ENCODE assay signal across 8 cellular contexts in the genomic region with DNA sequence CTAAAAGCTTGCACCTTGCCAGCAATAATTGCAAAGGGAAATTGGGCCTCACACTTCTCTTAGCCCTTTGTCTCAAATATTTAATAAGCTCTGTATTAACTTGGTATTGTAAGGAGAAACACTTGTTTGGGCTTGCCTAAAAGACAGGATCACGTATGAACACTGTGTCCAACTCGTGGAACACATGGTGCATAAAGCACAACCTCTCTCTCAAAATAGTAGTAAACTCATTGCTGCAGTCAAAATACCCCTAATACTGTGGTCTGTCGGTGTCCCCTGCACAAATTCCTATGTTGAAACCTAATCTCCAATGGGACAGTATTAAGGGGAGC. TPM values are rescaled to one million over a fixed set of nuclear protein-coding genes. Genes with fewer than 3 reads are reported as not detected.
DNase-seq lines count a peak whose midpoint lies in the region; ATAC-seq, FAIRE-seq and TF ChIP-seq lines count a peak whose summit lies in the region.

No MANE protein-coding gene starts in this region.

- H3K27ac ChIP-seq in CD4-positive, alpha-beta memory T cell (ENCODE audit: low read depth, low read length), result peak overlapping the region; percentile 96
- H3K27ac ChIP-seq in HepG2 (ENCODE audit: extremely low read length, insufficient read depth, low read length), result peak overlapping the region; percentile 91
- H3K27ac ChIP-seq in upper lobe of right lung, result peak overlapping the region; percentile 97

- intact Hi-C loops in CD4-positive, alpha-beta memory T cell (cut with micrococcal nuclease), result loop anchor here (1.0 to 2.0 kb wide), 4 partner anchors 28 to 146 kb away; partner anchors contain the start of genes ARL6IP5, EOGT and UBA3
- intact Hi-C loops in HepG2 (cut with micrococcal nuclease; ENCODE audit: unreplicated experiment) (loop anchor here (1.0 to 5.0 kb wide), 2 partner anchors 28 to 40 kb away; partner anchors contain the start of genes EOGT and UBA3), upper lobe of right lung (cut with DNase I) (no loop called here)

- H2AFZ ChIP-seq in HepG2 (ENCODE audit: low read length), result peak overlapping the region; percentile 37

- no peaks in the 10 kb centered on the region for H3K9me3 ChIP-seq in CD4-positive, alpha-beta memory T cell (ENCODE audit: control insufficient read depth in 1 of 2, low read length in 2 of 2)
- H3K9me3 ChIP-seq in adipocyte (ENCODE audit: control insufficient read depth, low read length) (no peaks in the 10 kb centered on the region), HepG2 (ENCODE audit: low read length) (no peaks in the 10 kb centered on the region), upper lobe of right lung (no peaks in the 10 kb centered on the region)

- TF ChIP-seq CTCF in HepG2 (CRISPR knock-in tag; IDR thresholded peaks at IDR 0.05) (no peak), upper lobe of right lung (IDR thresholded peaks at IDR 0.05) (no peak)

- TF ChIP-seq POLR2A in HepG2 (IDR thresholded peaks at IDR 0.05; ENCODE audit: insufficient read depth in 1 of 2, low read depth in 2 of 2, low read length in 2 of 2), result no peak

- H3K4me1 ChIP-seq in CD4-positive, alpha-beta memory T cell (ENCODE audit: insufficient read depth, low read length), result peaks cover 45% of the 10 kb centered on the region
- H3K4me1 ChIP-seq in adipocyte (ENCODE audit: control insufficient read depth, insufficient read depth, low read length), result peaks cover 20% of the 10 kb centered on the region
- peaks cover 30% of the 10 kb centered on the region for H3K4me1 ChIP-seq in HepG2 (ENCODE audit: insufficient read depth, low read length)
- H3K4me1 ChIP-seq in upper lobe of right lung, result peaks cover 26% of the 10 kb centered on the region

- H3K36me3 ChIP-seq in CD4-positive, alpha-beta memory T cell (ENCODE audit: insufficient read depth, low read length), result peaks cover 20% of the 10 kb centered on the region
- H3K36me3 ChIP-seq in adipocyte (ENCODE audit: control insufficient read depth, insufficient read depth, low read length, severe bottlenecking) (peaks cover 50% of the 10 kb centered on the region), HepG2 (replicated peaks in 1 of 2; ENCODE audit: control insufficient read depth in 1 of 2, insufficient read depth in 2 of 2, low read length in 2 of 2) (peaks cover 3 to 25% of the 10 kb centered on the region in 2 experiments; a peak in 2 of 5 replicates), upper lobe of right lung (peaks cover 43% of the 10 kb centered on the region)

- CTCF ChIA-PET in CD4-positive, alpha-beta memory T cell (lab: Charles Lee; ENCODE audit: partially characterized antibody), result interaction anchor here (1.0 to 6.0 kb wide), 6 partner anchors 21 to 42 kb away, joined by 3 to 33 read pairs (median 4); partner anchors contain the start of genes ARL6IP5 and EOGT
- CTCF ChIA-PET in HepG2 (lab: Yijun Ruan, JAX; ENCODE audit: low intra/inter-chr PET ratio, low total read pairs), result no interaction called here

- H3K4me3 Mint-ChIP-seq in CD4-positive, alpha-beta memory T cell, result peak overlapping the region; percentile 94 to 99 (median 98)

- H3K27me3 ChIP-seq in CD4-positive, alpha-beta memory T cell (ENCODE audit: insufficient read depth, low read length), result no peaks in the 10 kb centered on the region
- H3K27me3 ChIP-seq in adipocyte (replicated peaks; ENCODE audit: control insufficient read depth, insufficient read depth, low read length) (no peaks in the 10 kb centered on the region), HepG2 (ENCODE audit: control insufficient read depth in 1 of 2, insufficient read depth in 2 of 2, low read length in 2 of 2) (no peaks in the 10 kb centered on the region; a peak in 1 of 5 replicates), upper lobe of right lung (no peaks in the 10 kb centered on the region)

- POLR2A ChIA-PET in CD4-positive, alpha-beta memory T cell (lab: Charles Lee; ENCODE audit: partially characterized antibody), result interaction anchor here (0.6 to 6.8 kb wide), 12 partner anchors 10 to 147 kb away, joined by 3 to 287 read pairs (median 6); partner anchors contain the start of genes ARL6IP5 and UBA3
- POLR2A ChIA-PET in HepG2 (lab: Yijun Ruan, JAX), result interaction anchor here (1.1 to 2.0 kb wide), 5 partner anchors 8 to 39 kb away, joined by 3 to 18 read pairs (median 9); partner anchors contain the start of genes ARL6IP5 and EOGT

- peak overlapping the region; percentile 89 for H3K4me2 ChIP-seq in HepG2 (ENCODE audit: low read depth, low read length)

- peaks cover 0 to 2% (median 0%) of the 10 kb centered on the region in 8 donors for H3K9me3 Mint-ChIP-seq in CD4-positive, alpha-beta memory T cell

- TF ChIP-seq EP300 in HepG2 (IDR thresholded peaks at IDR 0.05; ENCODE audit: low read depth in 2 of 2, low read length in 2 of 2) (no peak), HepG2 (CRISPR knock-in tag; IDR thresholded peaks at IDR 0.05; ENCODE audit: borderline replicate concordance) (no peak)

- peak overlapping the region; percentile 82 to 98 for H3K4me3 ChIP-seq in CD4-positive, alpha-beta memory T cell (ENCODE audit: low read length in 2 of 2)
- H3K4me3 ChIP-seq in adipocyte (ENCODE audit: low read length) (peak overlapping the region; percentile 94), HepG2 (replicated peaks in 1 of 3; ENCODE audit: insufficient read depth in 1 of 3, low read depth in 2 of 3, low read length in 3 of 3) (peak overlapping the region; percentile 79 to 95 (median 89)), upper lobe of right lung (peak overlapping the region; percentile 84)

- H3K27ac Mint-ChIP-seq in CD4-positive, alpha-beta memory T cell, result peak overlapping the region; percentile 97 to 100 (median 99)

- H3K36me3 Mint-ChIP-seq in CD4-positive, alpha-beta memory T cell, result peaks cover 17 to 51% of the 10 kb centered on the region in 2 donors

- peaks cover 13% of the 10 kb centered on the region for H4K20me1 ChIP-seq in HepG2 (ENCODE audit: insufficient read depth, low read length)

- in situ Hi-C loops in HepG2 (cut with HindIII; ENCODE audit: extremely low pct_ligation_motif_present, low pct_unique_long_range_greater_than_20kb), result no loop called here

- TF ChIP-seq RAD21 in HepG2 (CRISPR knock-in tag; IDR thresholded peaks at IDR 0.05), result no peak

- H3K79me2 ChIP-seq in HepG2 (ENCODE audit: insufficient read depth, low read length), result peaks cover 43% of the 10 kb centered on the region

- ATAC-seq in HG02678 (IDR thresholded peaks at IDR 0.05; ENCODE audit: unreplicated experiment), result peak; percentile 1
- no peak; the same call in 1 of the 3 replicates for ATAC-seq in HepG2
- ATAC-seq in upper lobe of right lung, result no peak
- no peak for ATAC-seq in HG03108 (IDR thresholded peaks at IDR 0.05; ENCODE audit: unreplicated experiment)

- WGBS in HepG2 (ENCODE audit: low lambda C conversion rate), result 46% methylated on average over 2 of the region's 3 CpGs

- no peaks in the 10 kb centered on the region for H3K27me3 Mint-ChIP-seq in CD4-positive, alpha-beta memory T cell

- FAIRE-seq in HepG2 (lab: Jason Lieb, UNC), result no peak

- BruUV-seq in HepG2 (replicated peaks; lab: Mats Ljungman, UMichigan), result TSS peak; percentile 97

- peaks cover 28 to 64% (median 38%) of the 10 kb centered on the region in 4 donors for H3K4me1 Mint-ChIP-seq in CD4-positive, alpha-beta memory T cell

- DNase-seq in CD4-positive, alpha-beta memory T cell, result no peak
- DNase-seq in adipocyte (ENCODE audit: low read depth), result no peak
- DNase-seq in HepG2 (ENCODE audit: low spot score), result no peak
- DNase-seq in upper lobe of right lung, result no peak
- no peak for DNase-seq in NCI-H1436 (lab: John Stamatoyannopoulos, UW)
- no peak for DNase-seq in NK-92 (lab: John Stamatoyannopoulos, UW; ENCODE audit: unreplicated experiment)

- H3K9ac ChIP-seq in adipocyte (ENCODE audit: low read length) (peak overlapping the region; percentile 97), HepG2 (ENCODE audit: insufficient read depth, low read depth, low read length) (peak overlapping the region; percentile 98)

RNA-seq across cellular contexts. Expression of gene TMF1, which starts 0.4 kb away (rescaled TPM):
- total RNA-seq in CD4-positive, alpha-beta memory T cell, result 10 to 100 TPM; 58.5 to 61.0 TPM
- polyA plus RNA-seq in CD4-positive, alpha-beta memory T cell, result 10 to 100 TPM; 42.8 to 43.2 TPM
- total RNA-seq in HepG2 (2016; rRNA removed; fragmentation: Illumina TruSeq; extraction: Trizol), result 38.4 and 48.1 TPM in 2 replicates
- total RNA-seq in HepG2 (2016; cell fraction: cytosol; rRNA removed; fragmentation: Illumina TruSeq; extraction: Trizol; ENCODE audit: low read depth), result 8.6 and 9.6 TPM in 2 replicates
- 38.3 and 48.8 TPM in 2 replicates for total RNA-seq in HepG2 (2016; cell fraction: insoluble cytoplasmic fraction; rRNA removed; fragmentation: Illumina TruSeq; extraction: Trizol)
- 15.4 and 16.8 TPM in 2 replicates for total RNA-seq in HepG2 (2016; cell fraction: membrane; rRNA removed; fragmentation: Illumina TruSeq; extraction: Trizol)
- total RNA-seq in HepG2 (2016; cell fraction: nucleus; rRNA removed; fragmentation: Illumina TruSeq; extraction: Trizol), result 43.2 and 48.5 TPM in 2 replicates
- 7.0 and 12.1 TPM in 2 replicates for polyA plus RNA-seq in HepG2 (2011; rRNA removed)
- 3.5 and 3.8 TPM in 2 replicates for polyA plus RNA-seq in HepG2 (2011; cell fraction: cytosol; rRNA removed)
- polyA plus RNA-seq in HepG2 (2011; cell fraction: nucleus; rRNA removed), result 6.1 and 6.9 TPM in 2 replicates
- 9.9 and 15.6 TPM in 2 replicates for polyA plus RNA-seq in HepG2 (2012)
- polyA plus RNA-seq in HepG2 (2016; cell fraction: cytosol; fragmentation: Illumina TruSeq; extraction: Trizol; ENCODE audit: low read depth), result 2.4 and 3.3 TPM in 2 replicates
- polyA plus RNA-seq in HepG2 (2016; cell fraction: insoluble cytoplasmic fraction; fragmentation: Illumina TruSeq; extraction: Trizol; ENCODE audit: low read depth), result 22.4 and 23.2 TPM in 2 replicates
- 1.7 and 2.0 TPM in 2 replicates for polyA plus RNA-seq in HepG2 (2016; cell fraction: membrane; fragmentation: Illumina TruSeq; extraction: Trizol; ENCODE audit: low read depth)
- polyA plus RNA-seq in HepG2 (2016; cell fraction: nucleus; fragmentation: Illumina TruSeq; extraction: Trizol; ENCODE audit: insufficient read depth, low read depth), result 25.2 and 33.0 TPM in 2 replicates
- 12.5 and 21.4 TPM in 2 replicates for polyA minus RNA-seq in HepG2 (2011; rRNA and poly(A)+ RNA removed; ENCODE audit: low replicate concordance)
- polyA minus RNA-seq in HepG2 (2011; cell fraction: cytosol; rRNA and poly(A)+ RNA removed), result 11.4 and 15.9 TPM in 2 replicates
- polyA minus RNA-seq in HepG2 (2011; cell fraction: nucleus; rRNA and poly(A)+ RNA removed), result 31.5 and 46.4 TPM in 2 replicates
- total RNA-seq in upper lobe of right lung, result 38.0 TPM

RNA-seq across cellular contexts. Expression of gene UBA3, which starts 27.6 kb away (rescaled TPM):
- total RNA-seq in CD4-positive, alpha-beta memory T cell, result 10 to 100 TPM; 81.0 to 81.6 TPM
- 100 to 1,000 TPM in 1 of 2 donors, 10 to 100 TPM in 1; 60.1 to 105 TPM for polyA plus RNA-seq in CD4-positive, alpha-beta memory T cell
- total RNA-seq in HepG2 (2016; rRNA removed; fragmentation: Illumina TruSeq; extraction: Trizol) (49.0 and 62.8 TPM in 2 replicates), upper lobe of right lung (55.3 TPM)
- 4.9 and 6.2 TPM in 2 replicates for total RNA-seq in HepG2 (2016; cell fraction: cytosol; rRNA removed; fragmentation: Illumina TruSeq; extraction: Trizol; ENCODE audit: low read depth)
- total RNA-seq in HepG2 (2016; cell fraction: insoluble cytoplasmic fraction; rRNA removed; fragmentation: Illumina TruSeq; extraction: Trizol), result 48.7 and 69.6 TPM in 2 replicates
- total RNA-seq in HepG2 (2016; cell fraction: membrane; rRNA removed; fragmentation: Illumina TruSeq; extraction: Trizol), result 11.4 and 13.5 TPM in 2 replicates
- 60.4 and 60.5 TPM in 2 replicates for total RNA-seq in HepG2 (2016; cell fraction: nucleus; rRNA removed; fragmentation: Illumina TruSeq; extraction: Trizol)
- polyA plus RNA-seq in HepG2 (2011; rRNA removed), result 34.6 and 40.7 TPM in 2 replicates
- 14.1 and 18.7 TPM in 2 replicates for polyA plus RNA-seq in HepG2 (2011; cell fraction: cytosol; rRNA removed)
- 57.0 and 57.3 TPM in 2 replicates for polyA plus RNA-seq in HepG2 (2011; cell fraction: nucleus; rRNA removed)
- 23.3 and 28.5 TPM in 2 replicates for polyA plus RNA-seq in HepG2 (2012)
- 2.9 and 3.8 TPM in 2 replicates for polyA plus RNA-seq in HepG2 (2016; cell fraction: cytosol; fragmentation: Illumina TruSeq; extraction: Trizol; ENCODE audit: low read depth)
- polyA plus RNA-seq in HepG2 (2016; cell fraction: insoluble cytoplasmic fraction; fragmentation: Illumina TruSeq; extraction: Trizol; ENCODE audit: low read depth), result 51.8 and 55.2 TPM in 2 replicates
- 7.6 and 8.1 TPM in 2 replicates for polyA plus RNA-seq in HepG2 (2016; cell fraction: membrane; fragmentation: Illumina TruSeq; extraction: Trizol; ENCODE audit: low read depth)
- 87.4 and 95.0 TPM in 2 replicates for polyA plus RNA-seq in HepG2 (2016; cell fraction: nucleus; fragmentation: Illumina TruSeq; extraction: Trizol; ENCODE audit: insufficient read depth, low read depth)
- 12.6 and 13.2 TPM in 2 replicates for polyA minus RNA-seq in HepG2 (2011; rRNA and poly(A)+ RNA removed; ENCODE audit: low replicate concordance)
- polyA minus RNA-seq in HepG2 (2011; cell fraction: cytosol; rRNA and poly(A)+ RNA removed), result 14.4 and 16.7 TPM in 2 replicates
- 87.9 and 89.9 TPM in 2 replicates for polyA minus RNA-seq in HepG2 (2011; cell fraction: nucleus; rRNA and poly(A)+ RNA removed)

RNA-seq across cellular contexts. Expression of gene ARL6IP5, which starts 32.2 kb away (rescaled TPM):
- total RNA-seq in CD4-positive, alpha-beta memory T cell, result 100 to 1,000 TPM; 147 to 156 TPM
- polyA plus RNA-seq in CD4-positive, alpha-beta memory T cell, result 100 to 1,000 TPM; 500 to 953 TPM
- total RNA-seq in HepG2 (2016; rRNA removed; fragmentation: Illumina TruSeq; extraction: Trizol), result 19.6 and 29.6 TPM in 2 replicates
- total RNA-seq in HepG2 (2016; cell fraction: cytosol; rRNA removed; fragmentation: Illumina TruSeq; extraction: Trizol; ENCODE audit: low read depth), result 3.6 and 4.9 TPM in 2 replicates
- 18.9 and 31.3 TPM in 2 replicates for total RNA-seq in HepG2 (2016; cell fraction: insoluble cytoplasmic fraction; rRNA removed; fragmentation: Illumina TruSeq; extraction: Trizol)
- 8.4 and 10.4 TPM in 2 replicates for total RNA-seq in HepG2 (2016; cell fraction: membrane; rRNA removed; fragmentation: Illumina TruSeq; extraction: Trizol)
- total RNA-seq in HepG2 (2016; cell fraction: nucleus; rRNA removed; fragmentation: Illumina TruSeq; extraction: Trizol), result 29.7 and 31.9 TPM in 2 replicates
- polyA plus RNA-seq in HepG2 (2011; rRNA removed), result 18.2 and 23.7 TPM in 2 replicates
- polyA plus RNA-seq in HepG2 (2011; cell fraction: cytosol; rRNA removed), result 19.8 and 24.3 TPM in 2 replicates
- polyA plus RNA-seq in HepG2 (2011; cell fraction: nucleus; rRNA removed), result 5.3 and 5.8 TPM in 2 replicates
- 20.4 and 23.4 TPM in 2 replicates for polyA plus RNA-seq in HepG2 (2012)
- polyA plus RNA-seq in HepG2 (2016; cell fraction: cytosol; fragmentation: Illumina TruSeq; extraction: Trizol; ENCODE audit: low read depth), result 4.6 and 4.8 TPM in 2 replicates
- polyA plus RNA-seq in HepG2 (2016; cell fraction: insoluble cytoplasmic fraction; fragmentation: Illumina TruSeq; extraction: Trizol; ENCODE audit: low read depth), result 24.7 and 26.0 TPM in 2 replicates
- polyA plus RNA-seq in HepG2 (2016; cell fraction: membrane; fragmentation: Illumina TruSeq; extraction: Trizol; ENCODE audit: low read depth), result 8.4 and 8.6 TPM in 2 replicates
- 49.7 and 53.4 TPM in 2 replicates for polyA plus RNA-seq in HepG2 (2016; cell fraction: nucleus; fragmentation: Illumina TruSeq; extraction: Trizol; ENCODE audit: insufficient read depth, low read depth)
- polyA minus RNA-seq in HepG2 (2011; rRNA and poly(A)+ RNA removed; ENCODE audit: low replicate concordance), result 42.0 and 74.8 TPM in 2 replicates
- 12.3 and 16.8 TPM in 2 replicates for polyA minus RNA-seq in HepG2 (2011; cell fraction: cytosol; rRNA and poly(A)+ RNA removed)
- polyA minus RNA-seq in HepG2 (2011; cell fraction: nucleus; rRNA and poly(A)+ RNA removed), result 6.6 and 8.3 TPM in 2 replicates
- 132 TPM for total RNA-seq in upper lobe of right lung

RNA-seq across cellular contexts. Expression of gene EOGT, which starts 39.0 kb away (rescaled TPM):
- total RNA-seq in CD4-positive, alpha-beta memory T cell, result 10 to 100 TPM; 26.7 to 28.6 TPM
- polyA plus RNA-seq in CD4-positive, alpha-beta memory T cell, result 1 to 10 TPM; 8.2 to 9.2 TPM
- total RNA-seq in HepG2 (2016; rRNA removed; fragmentation: Illumina TruSeq; extraction: Trizol) (11.1 and 18.6 TPM in 2 replicates), upper lobe of right lung (36.4 TPM)
- 3.7 and 4.8 TPM in 2 replicates for total RNA-seq in HepG2 (2016; cell fraction: cytosol; rRNA removed; fragmentation: Illumina TruSeq; extraction: Trizol; ENCODE audit: low read depth)
- total RNA-seq in HepG2 (2016; cell fraction: insoluble cytoplasmic fraction; rRNA removed; fragmentation: Illumina TruSeq; extraction: Trizol), result 11.2 and 19.6 TPM in 2 replicates
- 9.0 and 9.6 TPM in 2 replicates for total RNA-seq in HepG2 (2016; cell fraction: membrane; rRNA removed; fragmentation: Illumina TruSeq; extraction: Trizol)
- total RNA-seq in HepG2 (2016; cell fraction: nucleus; rRNA removed; fragmentation: Illumina TruSeq; extraction: Trizol), result 23.8 and 31.9 TPM in 2 replicates
- polyA plus RNA-seq in HepG2 (2011; rRNA removed), result 4.0 and 4.5 TPM in 2 replicates
- polyA plus RNA-seq in HepG2 (2011; cell fraction: cytosol; rRNA removed), result 1.9 and 3.7 TPM in 2 replicates
- 4.1 and 4.8 TPM in 2 replicates for polyA plus RNA-seq in HepG2 (2011; cell fraction: nucleus; rRNA removed)
- 4.2 and 4.6 TPM in 2 replicates for polyA plus RNA-seq in HepG2 (2012)
- polyA plus RNA-seq in HepG2 (2016; cell fraction: cytosol; fragmentation: Illumina TruSeq; extraction: Trizol; ENCODE audit: low read depth), result 1.6 and 1.7 TPM in 2 replicates
- polyA plus RNA-seq in HepG2 (2016; cell fraction: insoluble cytoplasmic fraction; fragmentation: Illumina TruSeq; extraction: Trizol; ENCODE audit: low read depth), result 8.9 and 9.5 TPM in 2 replicates
- polyA plus RNA-seq in HepG2 (2016; cell fraction: membrane; fragmentation: Illumina TruSeq; extraction: Trizol; ENCODE audit: low read depth), result 2.7 and 4.0 TPM in 2 replicates
- 31.8 and 33.9 TPM in 2 replicates for polyA plus RNA-seq in HepG2 (2016; cell fraction: nucleus; fragmentation: Illumina TruSeq; extraction: Trizol; ENCODE audit: insufficient read depth, low read depth)
- 6.1 and 6.8 TPM in 2 replicates for polyA minus RNA-seq in HepG2 (2011; rRNA and poly(A)+ RNA removed; ENCODE audit: low replicate concordance)
- polyA minus RNA-seq in HepG2 (2011; cell fraction: cytosol; rRNA and poly(A)+ RNA removed), result 5.4 and 7.4 TPM in 2 replicates
- 23.5 and 24.7 TPM in 2 replicates for polyA minus RNA-seq in HepG2 (2011; cell fraction: nucleus; rRNA and poly(A)+ RNA removed)
